In the genomic region with DNA sequence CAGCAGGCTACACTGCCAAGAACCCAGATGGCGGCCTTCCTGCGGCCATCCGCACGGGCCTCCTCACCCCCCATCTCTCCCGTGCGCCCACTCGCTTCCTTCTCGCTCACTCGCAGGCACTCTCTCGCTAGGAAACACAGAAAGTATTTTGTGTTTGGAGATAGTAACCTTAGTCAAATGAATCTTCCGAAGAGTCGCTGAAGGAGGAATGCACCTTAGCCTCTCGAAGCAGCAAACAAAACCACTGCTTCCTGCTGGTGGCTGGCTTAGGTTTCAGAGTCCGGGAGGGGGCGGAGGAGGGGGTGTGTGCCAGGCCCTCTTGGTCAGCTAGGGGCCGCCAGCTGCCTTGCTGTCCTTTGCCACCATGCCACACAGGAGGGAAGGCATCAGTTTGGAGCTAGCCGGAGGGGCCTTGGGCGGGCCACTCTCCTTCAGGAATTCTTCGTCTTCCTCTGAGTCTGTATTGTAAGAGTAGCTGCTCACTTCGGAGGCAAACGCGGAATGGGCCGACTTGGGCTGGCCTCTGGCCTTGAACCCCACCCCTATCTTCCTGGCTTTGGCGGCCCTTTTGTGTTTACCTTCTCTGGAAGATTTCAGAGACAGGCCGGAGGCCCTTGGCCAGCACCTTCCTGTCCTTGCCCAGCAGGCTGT, we compare ENCODE assay signal across 15 cellular contexts.
A peak's percentile ranks its signal among the peaks of the same experiment; 100 is the strongest.
DNase-seq lines count a peak whose midpoint lies in the region; ATAC-seq, FAIRE-seq and TF ChIP-seq lines count a peak whose summit lies in the region.
"Had no signal": no experiment of that assay in that cellular context is flagged by ENCODE, and none has a peak within 500 bp of the region (broad histone marks: within the 10 kb centered on the region; RNA-seq: fewer than 3 reads in every experiment).

No MANE protein-coding gene starts in this region.

- no peaks in the 10 kb centered on the region for H3K79me1 ChIP-seq in H1 (ENCODE audit: low read depth, low read length)

- H3K9me3 ChIP-seq in H1 (ENCODE audit: insufficient read depth in 2 of 2, low read depth in 1 of 2, low read length in 1 of 2), result no peaks in the 10 kb centered on the region
- H3K9me3 ChIP-seq in right lobe of liver, result no peaks in the 10 kb centered on the region
- H3K9me3 ChIP-seq: BLaER1 treated with 17β-estradiol and CSF1 and Interleukin-3, amounts not matched to agents 10 nM and 100 nM had no signal

- H4K8ac ChIP-seq in H1 (ENCODE audit: extremely low read depth, insufficient read depth, low read length), result peak overlapping the region; percentile 77; the same call in 1 of the 2 replicates

- no peak overlapping the region; the same call in 1 of the 2 replicates for H3K18ac ChIP-seq in H1 (ENCODE audit: extremely low read depth, low read length)

- peak; percentile 71 to 85 (median 80) for ATAC-seq in right lobe of liver
- no peak for ATAC-seq in stimulated activated memory B cell treated with anti-CD40 and anti-IgM and Interleukin-4, amounts not matched to agents 10 μg/mL and 1 μg/mL and 100 μg/mL, for 72 hours

- H3K27me3 ChIP-seq in H1 (replicated peaks in 1 of 4; ENCODE audit: control insufficient read depth in 3 of 4, extremely low read depth in 1 of 4, insufficient read depth in 3 of 4, low read length in 3 of 4) (no peaks in the 10 kb centered on the region), right lobe of liver (no peaks in the 10 kb centered on the region)
- H3K27me3 ChIP-seq: BLaER1 treated with 17β-estradiol and CSF1 and Interleukin-3, amounts not matched to agents 10 nM and 100 nM had no signal

- H3K27ac ChIP-seq in H1 (ENCODE audit: low read depth, low read length), result no peak overlapping the region
- H3K27ac ChIP-seq in right lobe of liver, result peak overlapping the region; percentile 75 to 93 (median 77)
- H3K27ac ChIP-seq: BLaER1 treated with 17β-estradiol and CSF1 and Interleukin-3, amounts not matched to agents 10 nM and 100 nM had no signal

- FAIRE-seq in H1 (lab: Jason Lieb, UNC), result peak; percentile 57
- FAIRE-seq: colon, islet of Langerhans had no signal

- H3K4me3 Mint-ChIP-seq in IgD-negative memory B cell, result peak overlapping the region in 1 of 4 donors; percentile 37
- no peak overlapping the region for H3K4me3 Mint-ChIP-seq in stimulated activated memory B cell treated with anti-CD40 and anti-IgM and Interleukin-4, amounts not matched to agents 10 μg/mL and 1 μg/mL and 100 μg/mL, for 72 hours
- H3K4me3 Mint-ChIP-seq: activated CD4-positive, alpha-beta memory T cell treated with anti-CD3 and anti-CD28 coated beads for 36 hours; activated naive CD4-positive, alpha-beta T cell treated with anti-CD3 and anti-CD28 coated beads, Interleukin-2, amount 10 ng/mL, durations not matched to agents 7 days and 5 days; stimulated activated naive CD8-positive, alpha-beta T cell treated with anti-CD3 and anti-CD28 coated beads, Interleukin-15, Interleukin-2, amounts not matched to agents 100 ng/mL and 50 ng/mL, for 24 hours had no signal

- peak overlapping the region; percentile 23 to 50; a peak in 2 of 4 replicates for H3K4me2 ChIP-seq in H1 (ENCODE audit: insufficient read depth in 1 of 2, low read depth in 2 of 2, low read length in 2 of 2)
- H3K4me2 ChIP-seq: BLaER1 treated with 17β-estradiol and CSF1 and Interleukin-3, amounts not matched to agents 10 nM and 100 nM had no signal

- CTCF ChIA-PET in H1 (lab: Charles Lee; ENCODE audit: partially characterized antibody), result interaction anchor here (0.7 to 2.3 kb wide), 26 partner anchors 12 to 272 kb away, joined by 3 to 12 read pairs (median 4); a partner anchor contains a TSS

- TF ChIP-seq CTCF in H1 (IDR thresholded peaks at IDR 0.05; ENCODE audit: control extremely low read depth in 1 of 3, insufficient read depth in 1 of 3, low read depth in 1 of 3, low read length in 3 of 3) (peak; percentile 54 to 62 (median 56)), right lobe of liver (IDR thresholded peaks at IDR 0.05) (peak; percentile 31 to 41 (median 34))

- 68% methylated on average over 25 of the region's 25 CpGs; no CpG with 5 or more reads in 1 of the 2 experiments for WGBS in H1 (ENCODE audit: extremely low coverage in 1 of 2, insufficient coverage in 1 of 2, insufficient read length in 1 of 2, insufficient replicate concordance in 2 of 2, low coverage in 1 of 2, low lambda C conversion rate in 2 of 2, missing lambda C conversion rate in 1 of 2), 2 experiments
- WGBS in right lobe of liver (ENCODE audit: insufficient coverage, low coverage, low lambda C conversion rate, missing lambda C conversion rate), result 30% methylated on average over 21 of the region's 25 CpGs

- no peak overlapping the region for H3K4ac ChIP-seq in H1 (replicated peaks; ENCODE audit: insufficient read length, low read depth, low read length)

- H2BK120ac ChIP-seq in H1 (replicated peaks; ENCODE audit: low read depth, low read length), result no peak overlapping the region

- H2BK15ac ChIP-seq in H1 (ENCODE audit: low read length), result no peak overlapping the region

- H3K36me3 Mint-ChIP-seq in IgD-negative memory B cell, result peaks cover 12% of the 10 kb centered on the region
- peaks cover 52% of the 10 kb centered on the region for H3K36me3 Mint-ChIP-seq in stimulated activated memory B cell treated with anti-CD40 and anti-IgM and Interleukin-4, amounts not matched to agents 10 μg/mL and 1 μg/mL and 100 μg/mL, for 72 hours
- H3K36me3 Mint-ChIP-seq: activated CD4-positive, alpha-beta memory T cell treated with anti-CD3 and anti-CD28 coated beads for 36 hours; activated naive CD4-positive, alpha-beta T cell treated with anti-CD3 and anti-CD28 coated beads, Interleukin-2, amount 10 ng/mL, durations not matched to agents 7 days and 5 days had no signal

- peak; percentile 67 to 69 for TF ChIP-seq RAD21 in H1 (IDR thresholded peaks at IDR 0.05 in 1 of 2, conservative IDR thresholded peaks at IDR 0.05 in 1 of 2; ENCODE audit: low read depth in 2 of 2, low read length in 2 of 2)

- H3K9ac ChIP-seq in H1 (replicated peaks in 1 of 4; ENCODE audit: extremely low read depth in 1 of 4, low read depth in 3 of 4, low read length in 3 of 4), result no peak overlapping the region
- H3K9ac ChIP-seq: BLaER1 treated with 17β-estradiol and CSF1 and Interleukin-3, amounts not matched to agents 10 nM and 100 nM had no signal

- no peak overlapping the region for H4K5ac ChIP-seq in H1 (ENCODE audit: insufficient read length, low read depth, low read length)

- H4K91ac ChIP-seq in H1 (replicated peaks; ENCODE audit: insufficient read length, low read length), result no peak overlapping the region

- intact Hi-C loops in right lobe of liver (cut with DNase I), result no loop called here

- TF ChIP-seq EP300 in H1 (IDR thresholded peaks at IDR 0.05; ENCODE audit: borderline replicate concordance in 1 of 2, low read depth in 2 of 2, low read length in 2 of 2), result no peak

- H2BK5ac ChIP-seq in H1 (ENCODE audit: low read depth, low read length), result no peak overlapping the region

- no peak overlapping the region for H3K56ac ChIP-seq in H1 (replicated peaks; ENCODE audit: insufficient read length, low read depth, low read length)

- H3K9me3 Mint-ChIP-seq in IgD-negative memory B cell, result no peaks in the 10 kb centered on the region
- H3K9me3 Mint-ChIP-seq in stimulated activated memory B cell treated with anti-CD40 and anti-IgM and Interleukin-4, amounts not matched to agents 10 μg/mL and 1 μg/mL and 100 μg/mL, for 72 hours, result no peaks in the 10 kb centered on the region
- H3K9me3 Mint-ChIP-seq: activated CD4-positive, alpha-beta memory T cell treated with anti-CD3 and anti-CD28 coated beads for 36 hours; activated naive CD4-positive, alpha-beta T cell treated with anti-CD3 and anti-CD28 coated beads, Interleukin-2, amount 10 ng/mL, durations not matched to agents 7 days and 5 days; stimulated activated naive CD8-positive, alpha-beta T cell treated with anti-CD3 and anti-CD28 coated beads, Interleukin-15, Interleukin-2, amounts not matched to agents 100 ng/mL and 50 ng/mL, for 24 hours had no signal

- peaks cover 0 to 2% (median 0%) of the 10 kb centered on the region in 4 experiments; a peak in 5 of 7 replicates for H3K4me1 ChIP-seq in H1 (replicated peaks in 1 of 4; ENCODE audit: control insufficient read depth in 3 of 4, insufficient read depth in 4 of 4, low read length in 3 of 4)
- peaks cover 0 to 46% (median 6%) of the 10 kb centered on the region in 4 donors for H3K4me1 ChIP-seq in right lobe of liver
- H3K4me1 ChIP-seq: BLaER1 treated with 17β-estradiol and CSF1 and Interleukin-3, amounts not matched to agents 10 nM and 100 nM had no signal

- no peak for TF ChIP-seq POLR2A in H1 (IDR thresholded peaks at IDR 0.05; ENCODE audit: control extremely low read depth in 1 of 2, low read depth in 2 of 2, low read length in 2 of 2)
- no peak for TF ChIP-seq POLR2A in right lobe of liver (IDR thresholded peaks at IDR 0.05)

- 0 out of 2 replicates have a peak, but pooled peaks cover 1% of the 10 kb centered on the region for H3K23me2 ChIP-seq in H1 (ENCODE audit: low read depth, low read length)

- H3K79me2 ChIP-seq in H1 (ENCODE audit: control insufficient read depth in 1 of 2, insufficient read depth in 2 of 2, low read length in 2 of 2), result no peaks in the 10 kb centered on the region

- H3K4me3 ChIP-seq in H1 (ENCODE audit: extremely low read depth in 1 of 4, insufficient read depth in 2 of 4, low read depth in 3 of 4, low read length in 4 of 4), result peak overlapping the region in 1 of 4 experiments; percentile 26; a peak in 1 of 8 replicates
- H3K4me3 ChIP-seq in right lobe of liver, result peak overlapping the region; percentile 43 to 54 (median 52)
- H3K4me3 ChIP-seq: BLaER1 treated with 17β-estradiol and CSF1 and Interleukin-3, amounts not matched to agents 10 nM and 100 nM had no signal

- no peak overlapping the region for H3K14ac ChIP-seq in H1 (ENCODE audit: insufficient read length)

- H3K36me3 ChIP-seq in H1 (ENCODE audit: control insufficient read depth in 2 of 4, insufficient read depth in 4 of 4, low read length in 3 of 4) (no peaks in the 10 kb centered on the region), right lobe of liver (peaks cover 0 to 3% (median 0%) of the 10 kb centered on the region in 4 donors)

- peak overlapping the region in 2 of 3 donors; percentile 26 to 80 for H3K27ac Mint-ChIP-seq in IgD-negative memory B cell
- H3K27ac Mint-ChIP-seq in stimulated activated memory B cell treated with anti-CD40 and anti-IgM and Interleukin-4, amounts not matched to agents 10 μg/mL and 1 μg/mL and 100 μg/mL, for 72 hours, result peak overlapping the region; percentile 53
- H3K27ac Mint-ChIP-seq: activated CD4-positive, alpha-beta memory T cell treated with anti-CD3 and anti-CD28 coated beads for 36 hours; activated naive CD4-positive, alpha-beta T cell treated with anti-CD3 and anti-CD28 coated beads, Interleukin-2, amount 10 ng/mL, durations not matched to agents 7 days and 5 days; stimulated activated naive CD8-positive, alpha-beta T cell treated with anti-CD3 and anti-CD28 coated beads, Interleukin-15, Interleukin-2, amounts not matched to agents 100 ng/mL and 50 ng/mL, for 24 hours had no signal

- POLR2A ChIA-PET in H1 (lab: Charles Lee; ENCODE audit: partially characterized antibody), result interaction anchor here (1.0 to 1.1 kb wide), 2 partner anchors 10 to 11 kb away, joined by 3 read pairs; no protein-coding TSS in a partner anchor

- no peak overlapping the region for H2AK5ac ChIP-seq in H1 (ENCODE audit: low read depth, low read length)

- H3K23ac ChIP-seq in H1 (ENCODE audit: insufficient read length), result no peak overlapping the region

- DNase-seq in H1 (ENCODE audit: low read depth in 1 of 2, low spot score in 2 of 2) (peak in 1 of 2 experiments; percentile 71), right lobe of liver (peak; percentile 66 to 85 (median 77)), NOMO-1 treated with DMSO at 0.1 percent for 48 hours (lab: John Stamatoyannopoulos, UW; ENCODE audit: unreplicated experiment) (no peak), GM19238 (ENCODE audit: insufficient read length, low spot score) (no peak), NCI-H2081 treated with DMSO at 0.1 percent for 48 hours (lab: John Stamatoyannopoulos, UW) (no peak)
- DNase-seq in stimulated activated naive CD4-positive, alpha-beta T cell (lab: John Stamatoyannopoulos, UW), result no peak
- DNase-seq: activated CD4-positive, alpha-beta memory T cell treated with anti-CD3 and anti-CD28 coated beads for 36 hours; activated naive CD4-positive, alpha-beta T cell treated with anti-CD3 and anti-CD28 coated beads, Interleukin-2, amount 10 ng/mL, durations not matched to agents 7 days and 5 days; stimulated activated CD4-positive, alpha-beta T cell treated with anti-CD3 and anti-CD28 coated beads, Interleukin-4, amount 100 ng/mL, for 1 hour had no signal

- no peaks in the 10 kb centered on the region for H3K27me3 Mint-ChIP-seq in IgD-negative memory B cell
- H3K27me3 Mint-ChIP-seq in stimulated activated memory B cell treated with anti-CD40 and anti-IgM and Interleukin-4, amounts not matched to agents 10 μg/mL and 1 μg/mL and 100 μg/mL, for 72 hours, result no peaks in the 10 kb centered on the region

- peaks cover 2 to 5% (median 4%) of the 10 kb centered on the region in 3 donors for H3K4me1 Mint-ChIP-seq in IgD-negative memory B cell
- peaks cover 17% of the 10 kb centered on the region for H3K4me1 Mint-ChIP-seq in stimulated activated memory B cell treated with anti-CD40 and anti-IgM and Interleukin-4, amounts not matched to agents 10 μg/mL and 1 μg/mL and 100 μg/mL, for 72 hours
- H3K4me1 Mint-ChIP-seq: activated naive CD4-positive, alpha-beta T cell treated with anti-CD3 and anti-CD28 coated beads, Interleukin-2, amount 10 ng/mL, durations not matched to agents 7 days and 5 days had no signal

- H2AFZ ChIP-seq in H1 (ENCODE audit: low read length), result peak overlapping the region; percentile 36

- H4K20me1 ChIP-seq in H1 (replicated peaks in 1 of 2; ENCODE audit: control insufficient read depth in 1 of 2, insufficient read depth in 2 of 2, low read length in 2 of 2), result no peaks in the 10 kb centered on the region
- H4K20me1 ChIP-seq: BLaER1 treated with 17β-estradiol and CSF1 and Interleukin-3, amounts not matched to agents 10 nM and 100 nM had no signal

- H2BK20ac ChIP-seq in H1 (ENCODE audit: low read length), result no peak overlapping the region

- no peak overlapping the region for H2BK12ac ChIP-seq in H1 (ENCODE audit: low read depth, low read length)

Comparison
In these comparisons a context has a peak if more than half of its experiments do, and no peak if none do; other contexts are left out.
1. DNase-seq: peak in right lobe of liver (3 of 3); none in NOMO-1 treated with DMSO at 0.1 percent for 48 hours (single experiment), stimulated activated naive CD4-positive, alpha-beta T cell (0 of 6), GM19238 (single experiment) and NCI-H2081 treated with DMSO at 0.1 percent for 48 hours (single experiment).